Comparison of ENCODE assay signal across 1 cellular context in genomic region chr2:260507-261161, GRCh38.
TF ChIP-seq lines count a peak whose summit lies in the region.

No MANE protein-coding gene starts in this region.

TF ChIP-seq in HepG2, 621 proteins besides CTCF, POLR2A, EP300 and RAD21 (continued from another document and continues in another):
- TF ChIP-seq ZNF468 (CRISPR knock-in tag; IDR thresholded peaks at IDR 0.05) (no peak), ZNF253 (CRISPR knock-in tag; IDR thresholded peaks at IDR 0.05; ENCODE audit: borderline replicate concordance) (no peak), CSRNP1 (CRISPR knock-in tag; IDR thresholded peaks at IDR 0.05) (peak; percentile 92), ZBTB42 (CRISPR knock-in tag; IDR thresholded peaks at IDR 0.05) (peak; percentile 99), NCOR1 (IDR thresholded peaks at IDR 0.05; ENCODE audit: borderline replicate concordance, low read length) (peak; percentile 98), HNF4G (IDR thresholded peaks at IDR 0.05; ENCODE audit: borderline replicate concordance, low read depth, low read length) (peak; percentile 98), HNF4G (CRISPR knock-in tag; IDR thresholded peaks at IDR 0.05; ENCODE audit: borderline replicate concordance, low read depth) (peak; percentile 96), CHCHD3 (CRISPR knock-in tag; IDR thresholded peaks at IDR 0.05) (no peak), CEBPZ (IDR thresholded peaks at IDR 0.05; ENCODE audit: low read length) (no peak), REPIN1 (CRISPR knock-in tag; IDR thresholded peaks at IDR 0.05; ENCODE audit: borderline replicate concordance, low read depth) (peak; percentile 99), ZNF652 (CRISPR knock-in tag; IDR thresholded peaks at IDR 0.05; ENCODE audit: borderline replicate concordance, low read depth) (peak; percentile 80), THAP7 (CRISPR knock-in tag; IDR thresholded peaks at IDR 0.05) (peak; percentile 81; the same call in 1 of the 2 replicates), MED13 (CRISPR knock-in tag; IDR thresholded peaks at IDR 0.05) (peak; percentile 97), ZNF121 (CRISPR knock-in tag; IDR thresholded peaks at IDR 0.05) (no peak), RBAK (CRISPR knock-in tag; IDR thresholded peaks at IDR 0.05) (no peak), ZNF446 (CRISPR knock-in tag; IDR thresholded peaks at IDR 0.05) (no peak), MAZ (IDR thresholded peaks at IDR 0.05; ENCODE audit: borderline replicate concordance, low read depth, low read length) (0 out of 2 replicates have a peak, but pooled peaks have one; percentile 23), MAZ (CRISPR knock-in tag; IDR thresholded peaks at IDR 0.05; ENCODE audit: low read depth) (peak; percentile 76), ZBTB1 (CRISPR knock-in tag; IDR thresholded peaks at IDR 0.05; ENCODE audit: borderline replicate concordance) (no peak), NCOA1 (CRISPR knock-in tag; IDR thresholded peaks at IDR 0.05) (peak; percentile 99; the same call in 1 of the 2 replicates), ARHGAP35 (CRISPR knock-in tag; IDR thresholded peaks at IDR 0.05; ENCODE audit: borderline replicate concordance) (peak; percentile 66; the same call in 1 of the 2 replicates), PREB (CRISPR knock-in tag; IDR thresholded peaks at IDR 0.05) (no peak), ZNF33A (CRISPR knock-in tag; IDR thresholded peaks at IDR 0.05; ENCODE audit: borderline replicate concordance) (peak; percentile 84; the same call in 1 of the 2 replicates), POLR2G (IDR thresholded peaks at IDR 0.05; ENCODE audit: low read depth, low read length) (peak; percentile 58), ZNF552 (CRISPR knock-in tag; IDR thresholded peaks at IDR 0.05; ENCODE audit: borderline replicate concordance) (no peak), TOPORS (CRISPR knock-in tag; IDR thresholded peaks at IDR 0.05) (peak; percentile 88), ZNF580 (CRISPR knock-in tag; IDR thresholded peaks at IDR 0.05; ENCODE audit: borderline replicate concordance, low read depth) (peak; percentile 98; the same call in 1 of the 2 replicates), TARDBP (CRISPR knock-in tag; IDR thresholded peaks at IDR 0.05) (peak; percentile 100), SMAD3 (CRISPR knock-in tag; IDR thresholded peaks at IDR 0.05) (peak; percentile 99), RNF2 (conservative IDR thresholded peaks at IDR 0.05; ENCODE audit: low read depth) (0 out of 2 replicates have a peak, but pooled peaks have one; percentile 20), ZNF441 (CRISPR knock-in tag; IDR thresholded peaks at IDR 0.05; ENCODE audit: borderline replicate concordance) (peak; percentile 89), ZNF816 (CRISPR knock-in tag; IDR thresholded peaks at IDR 0.05; ENCODE audit: borderline replicate concordance) (no peak; the same call in 1 of the 2 replicates), SIN3B (IDR thresholded peaks at IDR 0.05; ENCODE audit: low read length) (peak; percentile 51; the same call in 1 of the 2 replicates), TGIF2 (CRISPR knock-in tag; IDR thresholded peaks at IDR 0.05) (peak; percentile 99), ARNT2 (CRISPR knock-in tag; IDR thresholded peaks at IDR 0.05; ENCODE audit: low read depth) (peak; percentile 88), CCAR2 (optimal IDR thresholded peaks at IDR 0.05; ENCODE audit: low read depth, low read length) (peak; percentile 68), ZNF34 (CRISPR knock-in tag; IDR thresholded peaks at IDR 0.05; ENCODE audit: borderline replicate concordance) (no peak), LBX2 (CRISPR knock-in tag; IDR thresholded peaks at IDR 0.05; ENCODE audit: borderline replicate concordance) (no peak), NFE2L2 (IDR thresholded peaks at IDR 0.05; ENCODE audit: low read length) (peak; percentile 58), ZNF704 (CRISPR knock-in tag; IDR thresholded peaks at IDR 0.05; ENCODE audit: borderline replicate concordance) (no peak), HNRNPH1 (optimal IDR thresholded peaks at IDR 0.05; ENCODE audit: low read depth, low read length) (no peak), ZNF260 (CRISPR knock-in tag; IDR thresholded peaks at IDR 0.05; ENCODE audit: borderline replicate concordance, low read depth) (no peak), ZBTB44 (CRISPR knock-in tag; IDR thresholded peaks at IDR 0.05) (peak; percentile 67), ZBTB25 (CRISPR knock-in tag; IDR thresholded peaks at IDR 0.05) (peak; percentile 95), NR3C1 (CRISPR knock-in tag; IDR thresholded peaks at IDR 0.05) (no peak), MTF1 (CRISPR knock-in tag; IDR thresholded peaks at IDR 0.05) (no peak), U2AF1 (optimal IDR thresholded peaks at IDR 0.05; ENCODE audit: low read depth, low read length) (no peak), ZMYM2 (CRISPR knock-in tag; IDR thresholded peaks at IDR 0.05) (peak; percentile 54; the same call in 1 of the 2 replicates), ATF3 (CRISPR knock-in tag; IDR thresholded peaks at IDR 0.05) (peak; percentile 88), CHD4 (IDR thresholded peaks at IDR 0.05; ENCODE audit: borderline replicate concordance, low read length) (peak; percentile 90; the same call in 1 of the 2 replicates), PCBP2 (optimal IDR thresholded peaks at IDR 0.05; ENCODE audit: low read depth, low read length, poor library complexity, severe bottlenecking) (no peak), ASH2L (IDR thresholded peaks at IDR 0.05; ENCODE audit: insufficient read length, low read depth, low read length) (peak; percentile 97)
- TF ChIP-seq, protein P1, sequence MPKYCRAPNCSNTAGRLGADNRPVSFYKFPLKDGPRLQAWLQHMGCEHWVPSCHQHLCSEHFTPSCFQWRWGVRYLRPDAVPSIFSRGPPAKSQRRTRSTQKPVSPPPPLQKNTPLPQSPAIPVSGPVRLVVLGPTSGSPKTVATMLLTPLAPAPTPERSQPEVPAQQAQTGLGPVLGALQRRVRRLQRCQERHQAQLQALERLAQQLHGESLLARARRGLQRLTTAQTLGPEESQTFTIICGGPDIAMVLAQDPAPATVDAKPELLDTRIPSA (CRISPR knock-in tag; IDR thresholded peaks at IDR 0.05; ENCODE audit: borderline replicate concordance): no peak
- TF ChIP-seq, protein P2, sequence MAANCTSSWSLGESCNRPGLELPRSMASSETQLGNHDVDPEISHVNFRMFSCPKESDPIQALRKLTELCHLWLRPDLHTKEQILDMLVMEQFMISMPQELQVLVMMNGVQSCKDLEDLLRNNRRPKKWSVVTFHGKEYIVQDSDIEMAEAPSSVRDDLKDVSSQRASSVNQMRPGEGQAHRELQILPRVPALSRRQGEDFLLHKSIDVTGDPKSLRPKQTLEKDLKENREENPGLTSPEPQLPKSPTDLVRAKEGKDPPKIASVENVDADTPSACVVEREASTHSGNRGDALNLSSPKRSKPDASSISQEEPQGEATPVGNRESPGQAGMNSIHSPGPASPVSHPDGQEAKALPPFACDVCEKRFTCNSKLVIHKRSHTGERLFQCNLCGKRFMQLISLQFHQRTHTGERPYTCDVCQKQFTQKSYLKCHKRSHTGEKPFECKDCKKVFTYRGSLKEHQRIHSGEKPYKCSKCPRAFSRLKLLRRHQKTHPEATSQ (CRISPR knock-in tag; IDR thresholded peaks at IDR 0.05; ENCODE audit: borderline replicate concordance): peak; percentile 99
